11 cellular contexts compared by ENCODE assay signal in the genomic region with DNA sequence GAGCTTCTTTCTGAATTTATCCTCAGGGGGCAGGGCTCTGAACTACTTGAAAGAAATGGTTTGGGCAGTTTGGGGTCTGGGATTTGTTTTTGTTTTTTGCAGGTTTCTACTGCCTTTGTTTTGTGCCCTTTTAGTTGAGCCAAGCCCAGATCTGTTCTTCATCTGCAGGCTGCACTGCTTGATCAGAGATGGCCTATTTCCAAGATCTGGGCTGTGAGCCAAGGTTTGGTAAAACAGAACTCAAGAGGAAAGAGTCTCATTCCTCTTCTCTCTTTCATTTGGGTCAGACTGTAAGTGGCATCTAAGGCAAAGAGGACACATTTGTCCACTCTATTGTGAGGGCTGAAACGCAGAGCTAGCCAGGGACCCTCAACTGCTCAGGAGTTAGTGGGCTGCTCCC.
DNase-seq lines count a peak whose midpoint lies in the region; ATAC-seq and TF ChIP-seq lines count a peak whose summit lies in the region.
"Had no signal": no experiment of that assay in that cellular context is flagged by ENCODE, and none has a peak within 500 bp of the region (broad histone marks: within the 10 kb centered on the region; RNA-seq: fewer than 3 reads in every experiment).

No MANE protein-coding gene starts in this region.

- H3K27ac Mint-ChIP-seq in endothelial cell (ENCODE audit: unreplicated experiment) = no peak overlapping the region

- no peak for TF ChIP-seq CTCF in fibroblast of the aortic adventitia (IDR thresholded peaks at IDR 0.05; ENCODE audit: insufficient read depth, low read length)
- TF ChIP-seq CTCF in endothelial cell (IDR thresholded peaks at IDR 0.05; ENCODE audit: unreplicated experiment) = no peak

- H3K4me3 ChIP-seq in fibroblast of the aortic adventitia (ENCODE audit: low read depth, low read length) = no peak overlapping the region

- peaks cover 1% of the 10 kb centered on the region for H3K27me3 Mint-ChIP-seq in endothelial cell (ENCODE audit: unreplicated experiment)

- H3K9me3 Mint-ChIP-seq in endothelial cell (ENCODE audit: unreplicated experiment) = no peaks in the 10 kb centered on the region
- H3K9me3 Mint-ChIP-seq: neural crest cell had no signal

- ATAC-seq in GM21529 (IDR thresholded peaks at IDR 0.05; ENCODE audit: unreplicated experiment) (no peak), GM18858 (IDR thresholded peaks at IDR 0.05; ENCODE audit: unreplicated experiment) (no peak)

- DNase-seq in C1 segment of cervical spinal cord (lab: John Stamatoyannopoulos, UW) (peak in 10 of 14 donors; percentile 8 to 67 (median 20)), NCI-H446 treated with DMSO at 0.1 percent for 48 hours (lab: John Stamatoyannopoulos, UW) (peak; percentile 4), fibroblast of the aortic adventitia (ENCODE audit: low read depth) (peak; percentile 65), nucleus accumbens (lab: John Stamatoyannopoulos, UW) (peak in 35 of 56 donors; percentile 2 to 83 (median 31)), endothelial cell (ENCODE audit: low spot score) (no peak)
- no peak for DNase-seq in activated effector memory CD4-positive, alpha-beta T cell treated with anti-CD3 and anti-CD28 coated beads, Interleukin-2, amount 50 U/mL, for 16 hours
- DNase-seq: activated CD4-positive, alpha-beta T cell treated with anti-CD3 and anti-CD28 coated beads, Interleukin-2, amount 50 U/mL, for 48 hours; effector memory CD4-positive, alpha-beta T cell had no signal

- H3K4me1 Mint-ChIP-seq in endothelial cell (ENCODE audit: unreplicated experiment) = peaks cover 4% of the 10 kb centered on the region

- H3K36me3 Mint-ChIP-seq in endothelial cell (ENCODE audit: low read depth, unreplicated experiment) = no peaks in the 10 kb centered on the region

- H3K4me3 Mint-ChIP-seq in endothelial cell (ENCODE audit: unreplicated experiment) = no peak overlapping the region
- H3K4me3 Mint-ChIP-seq: neural crest cell had no signal

Comparison
In these comparisons a context has a peak if more than half of its experiments do, and no peak if none do; other contexts are left out.
1. DNase-seq: peak in C1 segment of cervical spinal cord (10 of 14), NCI-H446 treated with DMSO at 0.1 percent for 48 hours (single experiment), fibroblast of the aortic adventitia (single experiment) and nucleus accumbens (35 of 56); none in endothelial cell (single experiment) and activated effector memory CD4-positive, alpha-beta T cell treated with anti-CD3 and anti-CD28 coated beads, Interleukin-2, amount 50 U/mL, for 16 hours (single experiment).